ENCODE assay signal across 16 cellular contexts in genomic region chr10:110781139-110781538, GRCh38.
"Had no signal": no experiment of that assay in that cellular context is flagged by ENCODE, and none has a peak within 500 bp of the region (broad histone marks: within the 10 kb centered on the region; RNA-seq: fewer than 3 reads in every experiment).

No MANE protein-coding gene starts in this region.

- H3K9me3 Mint-ChIP-seq: activated naive CD8-positive, alpha-beta T cell treated with anti-CD3 and anti-CD28 coated beads, Interleukin-2, amount 50 U/mL, for 24 hours; dendritic cell treated with granulocyte-macrophage colony-stimulating factor and Interleukin-4, amounts not matched to agents 40 ng/mL and 50 ng/mL, for 4 days; natural killer cell had no signal

- H3K9me3 ChIP-seq: lower lobe of right lung, suprapubic skin, upper lobe of right lung had no signal

- H3K36me3 Mint-ChIP-seq: natural killer cell had no signal

- H3K4me3 Mint-ChIP-seq: activated naive CD8-positive, alpha-beta T cell treated with anti-CD3 and anti-CD28 coated beads, Interleukin-2, amount 50 U/mL, for 24 hours; activated T-helper 1 cell treated with anti-CD3 and anti-CD28 coated beads, Interleukin-12 subunit alpha, Interleukin-12 subunit beta, Interleukin-2, Interleukin-4 antibody, amounts not matched to agents 30 ng/mL and 10 ng/mL and 1 ng/mL, durations not matched to agents 14 hours and 24 hours and 36 hours; dendritic cell treated with granulocyte-macrophage colony-stimulating factor and Interleukin-4, amounts not matched to agents 40 ng/mL and 50 ng/mL, for 4 days; natural killer cell had no signal

- H3K27me3 Mint-ChIP-seq: activated naive CD8-positive, alpha-beta T cell treated with anti-CD3 and anti-CD28 coated beads, Interleukin-2, amount 50 U/mL, for 24 hours had no signal

- H3K27ac ChIP-seq: cardiac muscle cell, lower lobe of right lung, suprapubic skin, upper lobe of right lung had no signal

- H3K27me3 ChIP-seq: cardiac muscle cell, suprapubic skin, upper lobe of right lung had no signal

- H3K4me3 ChIP-seq: cardiac muscle cell, lower lobe of right lung, suprapubic skin, upper lobe of right lung had no signal

- ATAC-seq: activated naive CD8-positive, alpha-beta T cell treated with anti-CD3 and anti-CD28 coated beads, Interleukin-2, amount 50 U/mL, for 24 hours; lower lobe of right lung; natural killer cell; sciatic nerve; upper lobe of right lung had no signal

- H3K4me1 Mint-ChIP-seq: natural killer cell had no signal

- H3K36me3 ChIP-seq: cardiac muscle cell, lower lobe of right lung, suprapubic skin, upper lobe of right lung had no signal

- H3K27ac Mint-ChIP-seq: activated naive CD8-positive, alpha-beta T cell treated with anti-CD3 and anti-CD28 coated beads, Interleukin-2, amount 50 U/mL, for 24 hours; activated T-helper 1 cell treated with anti-CD3 and anti-CD28 coated beads, Interleukin-12 subunit alpha, Interleukin-12 subunit beta, Interleukin-2, Interleukin-4 antibody, amounts not matched to agents 30 ng/mL and 10 ng/mL and 1 ng/mL, durations not matched to agents 14 hours and 24 hours and 36 hours; dendritic cell treated with granulocyte-macrophage colony-stimulating factor and Interleukin-4, amounts not matched to agents 40 ng/mL and 50 ng/mL, for 4 days; natural killer cell; progenitor cell of endocrine pancreas had no signal

- DNase-seq: activated CD4-positive, alpha-beta T cell treated with anti-CD3 and anti-CD28 coated beads for 1 hour; activated naive CD4-positive, alpha-beta T cell treated with Interleukin-2 at 50 U/mL for 16 hours; activated naive CD8-positive, alpha-beta T cell treated with anti-CD3 and anti-CD28 coated beads, Interleukin-2, amount 50 U/mL, for 24 hours; lower lobe of right lung; midbrain; natural killer cell; occipital lobe; stimulated activated CD4-positive, alpha-beta T cell treated with anti-CD3 and anti-CD28 coated beads, Interleukin-12 subunit alpha, Interleukin-12 subunit beta, amount 100 ng/mL, for 4 hours; stimulated activated naive CD4-positive, alpha-beta T cell; upper lobe of right lung had no signal

- H3K4me1 ChIP-seq: upper lobe of right lung had no signal
